17 cellular contexts compared by ENCODE assay signal in genomic region chr9:68433629-68434028, GRCh38.
DNase-seq lines count a peak whose midpoint lies in the region; ATAC-seq and TF ChIP-seq lines count a peak whose summit lies in the region.
"Had no signal": no experiment of that assay in that cellular context is flagged by ENCODE, and none has a peak within 500 bp of the region (broad histone marks: within the 10 kb centered on the region; RNA-seq: fewer than 3 reads in every experiment).

No MANE protein-coding gene starts in this region.

- CTCF ChIA-PET in PC-3 (lab: Charles Lee), result no interaction called here

- no peak for TF ChIP-seq POLR2A in prostate gland (IDR thresholded peaks at IDR 0.05)

- no peaks in the 10 kb centered on the region for H3K36me3 ChIP-seq in hepatocyte (replicated peaks; ENCODE audit: insufficient read depth, low read depth)
- H3K36me3 ChIP-seq in prostate gland, result no peaks in the 10 kb centered on the region
- peaks cover 4 to 5% of the 10 kb centered on the region in 2 donors for H3K36me3 ChIP-seq in stomach smooth muscle (ENCODE audit: control insufficient read depth in 2 of 2, insufficient read depth in 2 of 2, low read length in 2 of 2)
- H3K36me3 ChIP-seq in PC-3 (ENCODE audit: low read depth, low read length), result no peaks in the 10 kb centered on the region; the same call in 1 of the 2 replicates
- H3K36me3 ChIP-seq: BLaER1 had no signal

- no peak overlapping the region for H3K4me3 Mint-ChIP-seq in T-helper 2 cell treated with Interferon-gamma antibody and Interleukin-4, amounts not matched to agents 5 μg/mL and 100 μg/mL, for 36 hours
- H3K4me3 Mint-ChIP-seq: CD14-positive monocyte; CD4-positive, alpha-beta memory T cell had no signal

- H3K27me3 ChIP-seq in hepatocyte (no peaks in the 10 kb centered on the region), prostate gland (replicated peaks; ENCODE audit: insufficient read depth) (no peaks in the 10 kb centered on the region), stomach smooth muscle (ENCODE audit: control insufficient read depth in 1 of 2, insufficient read depth in 2 of 2, low read length in 2 of 2) (no peaks in the 10 kb centered on the region), PC-3 (ENCODE audit: low read length) (no peaks in the 10 kb centered on the region)
- H3K27me3 ChIP-seq: BLaER1 had no signal

- no TSS peak for BruUV-seq in PC-3 (replicated peaks; lab: Mats Ljungman, UMichigan)

- no peaks in the 10 kb centered on the region for H3K79me2 ChIP-seq in hepatocyte
- H3K79me2 ChIP-seq in PC-3 (ENCODE audit: low read length), result no peaks in the 10 kb centered on the region

- H3K9me2 ChIP-seq in hepatocyte (replicated peaks; ENCODE audit: insufficient read depth), result no peaks in the 10 kb centered on the region
- no peaks in the 10 kb centered on the region for H3K9me2 ChIP-seq in PC-3 (replicated peaks; ENCODE audit: low read length)

- DNase-seq in hepatocyte (ENCODE audit: low spot score) (no peak), prostate gland (ENCODE audit: low spot score) (no peak), PC-3 (no peak), activated gamma-delta T cell (lab: John Stamatoyannopoulos, UW) (no peak)
- DNase-seq in T-helper 2 cell treated with Interferon-gamma antibody and Interleukin-4, amounts not matched to agents 5 μg/mL and 100 μg/mL, for 36 hours (ENCODE audit: low spot score), result no peak
- DNase-seq: 8988T; CD4-positive, alpha-beta memory T cell; DMS79 treated with DMSO at 0.1 percent for 48 hours; GF-D8; GOT3; H7 had no signal

- WGBS in hepatocyte (ENCODE audit: low lambda C conversion rate, missing lambda C conversion rate), result 43% methylated on average over 3 of the region's 3 CpGs
- 30% methylated on average over 3 of the region's 3 CpGs for WGBS in prostate gland

- intact Hi-C loops in prostate gland (cut with DNase I), result no loop called here
- intact Hi-C loops in PC-3 (cut with micrococcal nuclease), result no loop called here

- H3K4me3 ChIP-seq in hepatocyte, result no peak overlapping the region
- H3K4me3 ChIP-seq in prostate gland, result no peak overlapping the region
- H3K4me3 ChIP-seq in stomach smooth muscle (ENCODE audit: low read length in 2 of 2), result no peak overlapping the region
- H3K4me3 ChIP-seq in PC-3 (ENCODE audit: low read length), result no peak overlapping the region
- H3K4me3 ChIP-seq: BLaER1 had no signal

- H4K20me1 ChIP-seq in hepatocyte (ENCODE audit: insufficient read depth, poor library complexity, severe bottlenecking) (no peaks in the 10 kb centered on the region), PC-3 (ENCODE audit: low read length) (no peaks in the 10 kb centered on the region)
- H4K20me1 ChIP-seq: BLaER1 had no signal

- H3K4me1 Mint-ChIP-seq in T-helper 2 cell treated with Interferon-gamma antibody and Interleukin-4, amounts not matched to agents 5 μg/mL and 100 μg/mL, for 36 hours (ENCODE audit: low read depth), result no peaks in the 10 kb centered on the region
- H3K4me1 Mint-ChIP-seq: CD4-positive, alpha-beta memory T cell had no signal

- H3K4me1 ChIP-seq in hepatocyte (ENCODE audit: insufficient read depth) (peaks cover 5% of the 10 kb centered on the region), prostate gland (replicated peaks) (no peaks in the 10 kb centered on the region), stomach smooth muscle (ENCODE audit: control insufficient read depth, insufficient read depth, low read length) (peaks cover 22% of the 10 kb centered on the region), PC-3 (ENCODE audit: insufficient read depth, low read length) (no peaks in the 10 kb centered on the region)
- H3K4me1 ChIP-seq: BLaER1 had no signal

- H3K27me3 Mint-ChIP-seq in T-helper 2 cell treated with Interferon-gamma antibody and Interleukin-4, amounts not matched to agents 5 μg/mL and 100 μg/mL, for 36 hours (ENCODE audit: low read depth), result peaks cover under 1% of the 10 kb centered on the region

- ATAC-seq in PC-3 (no peak), HG03469 (IDR thresholded peaks at IDR 0.05; ENCODE audit: unreplicated experiment) (no peak)
- ATAC-seq: HepG2 had no signal

- no peaks in the 10 kb centered on the region for H3K9me3 Mint-ChIP-seq in T-helper 2 cell treated with Interferon-gamma antibody and Interleukin-4, amounts not matched to agents 5 μg/mL and 100 μg/mL, for 36 hours
- H3K9me3 Mint-ChIP-seq: CD14-positive monocyte had no signal

- H3K9me3 ChIP-seq in hepatocyte (ENCODE audit: low read depth) (no peaks in the 10 kb centered on the region), prostate gland (no peaks in the 10 kb centered on the region), stomach smooth muscle (ENCODE audit: control insufficient read depth in 2 of 2, low read length in 2 of 2) (no peaks in the 10 kb centered on the region), PC-3 (ENCODE audit: low read length) (no peaks in the 10 kb centered on the region)
- H3K9me3 ChIP-seq: BLaER1 had no signal

- no peaks in the 10 kb centered on the region for H3F3A ChIP-seq in PC-3 (ENCODE audit: low read length, unreplicated experiment)

- peak overlapping the region; percentile 67 for H3K27ac ChIP-seq in VCaP
- peak overlapping the region; percentile 58 for H3K27ac ChIP-seq in hepatocyte
- H3K27ac ChIP-seq in prostate gland, result peak overlapping the region; percentile 9 to 53
- H3K27ac ChIP-seq in stomach smooth muscle (ENCODE audit: low read length), result peak overlapping the region; percentile 18
- H3K27ac ChIP-seq in PC-3 (ENCODE audit: low read length), result no peak overlapping the region
- H3K27ac ChIP-seq: BLaER1 had no signal

- POLR2A ChIA-PET in PC-3 (lab: Charles Lee; ENCODE audit: unreplicated experiment), result no interaction called here

- H3K36me3 Mint-ChIP-seq in T-helper 2 cell treated with Interferon-gamma antibody and Interleukin-4, amounts not matched to agents 5 μg/mL and 100 μg/mL, for 36 hours (ENCODE audit: low read depth), result no peaks in the 10 kb centered on the region
- H3K36me3 Mint-ChIP-seq: CD14-positive monocyte; CD4-positive, alpha-beta memory T cell had no signal

- no peak overlapping the region for H3K27ac Mint-ChIP-seq in T-helper 2 cell treated with Interferon-gamma antibody and Interleukin-4, amounts not matched to agents 5 μg/mL and 100 μg/mL, for 36 hours
- H3K27ac Mint-ChIP-seq: CD14-positive monocyte; CD4-positive, alpha-beta memory T cell had no signal

- TF ChIP-seq CTCF in VCaP (conservative IDR thresholded peaks at IDR 0.05), result no peak
- TF ChIP-seq CTCF in hepatocyte (IDR thresholded peaks at IDR 0.05; ENCODE audit: poor library complexity), result no peak
- TF ChIP-seq CTCF in prostate gland (IDR thresholded peaks at IDR 0.05), result no peak
- TF ChIP-seq CTCF in PC-3 (conservative IDR thresholded peaks at IDR 0.05; ENCODE audit: low read depth, low read length), result no peak

- H2AFZ ChIP-seq in hepatocyte (no peak overlapping the region), PC-3 (ENCODE audit: low read length) (no peak overlapping the region)

- H3K9ac ChIP-seq in stomach smooth muscle (ENCODE audit: low read length in 2 of 2) (no peak overlapping the region), PC-3 (ENCODE audit: low read length) (no peak overlapping the region)
- H3K9ac ChIP-seq: BLaER1 had no signal

- H3K4me2 ChIP-seq in hepatocyte, result no peak overlapping the region
- no peak overlapping the region for H3K4me2 ChIP-seq in PC-3 (ENCODE audit: low read length)
- H3K4me2 ChIP-seq: BLaER1 had no signal
